ENCODE assay signal across 32 cellular contexts in the genomic region with DNA sequence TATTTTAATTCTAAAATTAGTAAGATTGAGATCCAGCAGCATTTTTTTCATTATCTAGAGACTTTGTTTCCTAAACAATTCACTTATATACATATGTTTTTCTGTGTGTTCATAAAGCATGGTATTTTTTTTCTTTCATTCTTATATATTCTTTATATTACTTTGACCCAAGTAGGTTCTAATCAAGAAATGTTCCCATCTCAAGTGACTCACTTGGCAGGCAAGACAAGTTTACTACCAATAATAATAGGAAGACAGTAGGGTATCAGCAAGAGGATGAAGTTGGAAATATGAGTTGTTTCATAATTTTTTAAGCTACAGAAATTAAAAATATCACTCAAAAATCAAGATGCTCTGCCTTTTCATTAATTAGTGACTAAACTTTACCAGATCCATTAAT.
"Had no signal": no experiment of that assay in that cellular context is flagged by ENCODE, and none has a peak within 500 bp of the region (broad histone marks: within the 10 kb centered on the region; RNA-seq: fewer than 3 reads in every experiment).

No MANE protein-coding gene starts in this region.

- H3K4me1 ChIP-seq: gastroesophageal sphincter, prostate gland, tibial nerve had no signal

- ATAC-seq: esophagus mucosa; gastroesophageal sphincter; left cardiac atrium; left ventricle myocardium superior; naive thymus-derived CD4-positive, alpha-beta T cell; stimulated activated memory B cell treated with anti-CD40 and anti-IgM and Interleukin-4, amounts not matched to agents 10 μg/mL and 1 μg/mL and 100 μg/mL, for 72 hours had no signal

- H3K27ac Mint-ChIP-seq: activated naive CD4-positive, alpha-beta T cell treated with anti-CD3 and anti-CD28 coated beads for 36 hours; activated naive CD8-positive, alpha-beta T cell treated with anti-CD3 and anti-CD28 coated beads, Interleukin-2, amount 10 ng/mL, durations not matched to agents 7 days and 5 days; activated T-helper 1 cell treated with anti-CD3 and anti-CD28 coated beads, Interleukin-12 subunit alpha, Interleukin-12 subunit beta, Interleukin-2, Interleukin-4 antibody, amounts not matched to agents 30 ng/mL and 10 ng/mL and 1 ng/mL, durations not matched to agents 14 hours and 24 hours and 36 hours; naive thymus-derived CD4-positive, alpha-beta T cell; stimulated activated memory B cell treated with anti-CD40 and anti-IgM and Interleukin-4, amounts not matched to agents 10 μg/mL and 1 μg/mL and 100 μg/mL, for 72 hours; T-helper 1 cell treated with Interleukin-12 subunit alpha and Interleukin-12 subunit beta and Interleukin-4 antibody, amounts not matched to agents 30 μg/mL and 1 μg/mL, for 36 hours had no signal

- H2AFZ ChIP-seq: hepatocyte had no signal

- H3K79me2 ChIP-seq: hepatocyte had no signal

- H3K27me3 ChIP-seq: gastroesophageal sphincter, hepatocyte, ovary, sigmoid colon, tibial nerve had no signal

- DNase-seq: activated CD4-positive, alpha-beta T cell treated with anti-CD3 and anti-CD28 coated beads for 48 hours; activated CD4-positive, alpha-beta T cell treated with anti-CD3 and anti-CD28 coated beads, Interleukin-2, amount 50 U/mL, for 48 hours; activated CD8-positive, alpha-beta memory T cell treated with anti-CD3 and anti-CD28 coated beads for 24 hours; activated CD8-positive, alpha-beta memory T cell treated with anti-CD3 and anti-CD28 coated beads, Interleukin-2, amount 50 U/mL, for 4 hours; activated effector memory CD4-positive, alpha-beta T cell treated with anti-CD3 and anti-CD28 coated beads, Interleukin-2, amount 50 U/mL, for 16 hours; activated naive CD4-positive, alpha-beta T cell treated with anti-CD3 and anti-CD28 coated beads for 36 hours; activated naive CD8-positive, alpha-beta T cell treated with anti-CD3 and anti-CD28 coated beads, Interleukin-2, amount 10 ng/mL, durations not matched to agents 7 days and 5 days; activated T-cell treated with anti-CD3 and anti-CD28 coated beads, Interleukin-2, amount 50 U/mL, for 1 hour; amniotic stem cell; cortex of kidney; left cardiac atrium; left ventricle myocardium superior; midbrain; naive thymus-derived CD4-positive, alpha-beta T cell; ovary; sigmoid colon; SK-N-SH; stimulated activated CD4-positive, alpha-beta T cell treated with anti-CD3 and anti-CD28 coated beads, Interleukin-1b, Interleukin-23, amount 100 ng/mL, for 48 hours; stimulated activated CD4-positive, alpha-beta T cell treated with anti-CD3 and anti-CD28 coated beads, Interleukin-4, amount 100 ng/mL, for 4 hours; stimulated activated CD8-positive, alpha-beta memory T cell treated with anti-CD3 and anti-CD28 coated beads, Interleukin-4, amount 100 ng/mL, for 48 hours; SW 1271; T-helper 9 cell had no signal

- H3K9me3 ChIP-seq: gastroesophageal sphincter, ovary, prostate gland, sigmoid colon, SK-N-SH, tibial nerve had no signal

- H3K27ac ChIP-seq: gastroesophageal sphincter, hepatocyte, ovary, prostate gland, sigmoid colon, tibial nerve, VCaP had no signal

- H3K27me3 Mint-ChIP-seq: activated naive CD8-positive, alpha-beta T cell treated with anti-CD3 and anti-CD28 coated beads, Interleukin-2, amount 10 ng/mL, durations not matched to agents 7 days and 5 days; stimulated activated memory B cell treated with anti-CD40 and anti-IgM and Interleukin-4, amounts not matched to agents 10 μg/mL and 1 μg/mL and 100 μg/mL, for 72 hours had no signal

- H3K4me3 Mint-ChIP-seq: activated naive CD4-positive, alpha-beta T cell treated with anti-CD3 and anti-CD28 coated beads for 36 hours; activated naive CD8-positive, alpha-beta T cell treated with anti-CD3 and anti-CD28 coated beads, Interleukin-2, amount 10 ng/mL, durations not matched to agents 7 days and 5 days; activated T-helper 1 cell treated with anti-CD3 and anti-CD28 coated beads, Interleukin-12 subunit alpha, Interleukin-12 subunit beta, Interleukin-2, Interleukin-4 antibody, amounts not matched to agents 30 ng/mL and 10 ng/mL and 1 ng/mL, durations not matched to agents 14 hours and 24 hours and 36 hours; naive thymus-derived CD4-positive, alpha-beta T cell; stimulated activated memory B cell treated with anti-CD40 and anti-IgM and Interleukin-4, amounts not matched to agents 10 μg/mL and 1 μg/mL and 100 μg/mL, for 72 hours; T-helper 1 cell treated with Interleukin-12 subunit alpha and Interleukin-12 subunit beta and Interleukin-4 antibody, amounts not matched to agents 30 μg/mL and 1 μg/mL, for 36 hours had no signal

- H3K4me1 Mint-ChIP-seq: activated naive CD8-positive, alpha-beta T cell treated with anti-CD3 and anti-CD28 coated beads, Interleukin-2, amount 10 ng/mL, durations not matched to agents 7 days and 5 days; naive thymus-derived CD4-positive, alpha-beta T cell; stimulated activated memory B cell treated with anti-CD40 and anti-IgM and Interleukin-4, amounts not matched to agents 10 μg/mL and 1 μg/mL and 100 μg/mL, for 72 hours had no signal

- H3K36me3 ChIP-seq: gastroesophageal sphincter, ovary, prostate gland, sigmoid colon, tibial nerve had no signal

- H3K9me3 Mint-ChIP-seq: activated naive CD4-positive, alpha-beta T cell treated with anti-CD3 and anti-CD28 coated beads for 36 hours; activated naive CD8-positive, alpha-beta T cell treated with anti-CD3 and anti-CD28 coated beads, Interleukin-2, amount 10 ng/mL, durations not matched to agents 7 days and 5 days; activated T-helper 1 cell treated with anti-CD3 and anti-CD28 coated beads, Interleukin-12 subunit alpha, Interleukin-12 subunit beta, Interleukin-2, Interleukin-4 antibody, amounts not matched to agents 30 ng/mL and 10 ng/mL and 1 ng/mL, durations not matched to agents 14 hours and 24 hours and 36 hours; naive thymus-derived CD4-positive, alpha-beta T cell; T-helper 1 cell treated with Interleukin-12 subunit alpha and Interleukin-12 subunit beta and Interleukin-4 antibody, amounts not matched to agents 30 μg/mL and 1 μg/mL, for 36 hours had no signal

- H3K36me3 Mint-ChIP-seq: activated naive CD8-positive, alpha-beta T cell treated with anti-CD3 and anti-CD28 coated beads, Interleukin-2, amount 10 ng/mL, durations not matched to agents 7 days and 5 days; naive thymus-derived CD4-positive, alpha-beta T cell; stimulated activated memory B cell treated with anti-CD40 and anti-IgM and Interleukin-4, amounts not matched to agents 10 μg/mL and 1 μg/mL and 100 μg/mL, for 72 hours had no signal

- H3K9ac ChIP-seq: SK-N-SH had no signal

- H3K4me2 ChIP-seq: hepatocyte, SK-N-SH, smooth muscle cell had no signal

- H3K4me3 ChIP-seq: gastroesophageal sphincter, hepatocyte, ovary, prostate gland, sigmoid colon, smooth muscle cell, tibial nerve had no signal

- H3K9me2 ChIP-seq: SK-N-SH had no signal
